Comparison of ENCODE assay signal across 1 cellular context in the genomic region with DNA sequence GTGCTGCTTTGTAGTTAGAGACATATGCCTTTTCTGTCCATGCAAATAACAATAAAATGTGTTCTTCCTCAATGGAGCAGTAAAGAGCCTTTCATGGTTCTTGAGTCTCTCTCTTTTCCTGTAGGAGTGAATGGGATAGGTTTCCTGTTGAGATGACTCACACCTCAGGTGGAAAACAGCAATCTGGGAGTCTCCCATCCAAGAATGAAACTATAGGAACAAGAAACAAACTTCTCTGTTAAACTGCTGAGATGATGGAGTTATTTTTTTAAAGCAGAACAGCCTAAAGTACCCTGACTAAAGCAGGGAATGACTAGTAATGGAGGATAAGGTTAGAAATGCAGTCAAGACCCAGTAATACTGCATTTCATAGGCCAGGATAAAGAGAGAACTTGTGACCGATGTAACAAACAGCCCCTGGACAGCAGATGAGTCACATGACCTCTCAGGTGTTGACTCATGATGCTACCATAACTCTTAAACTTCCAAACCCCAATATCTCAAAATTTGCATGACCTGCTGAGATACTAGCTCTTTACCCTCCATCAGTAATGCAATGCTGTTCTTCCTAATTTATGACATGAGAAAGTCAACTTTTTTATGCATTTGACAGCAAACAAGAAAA.
TF ChIP-seq lines count a peak whose summit lies in the region.

No MANE protein-coding gene starts in this region.

TF ChIP-seq in SK-N-SH, 30 proteins besides CTCF, POLR2A, EP300 and RAD21 (continued from another document):
- TF ChIP-seq RCOR1 (IDR thresholded peaks at IDR 0.05; ENCODE audit: low read length) (no peak), CHD2 (IDR thresholded peaks at IDR 0.05; ENCODE audit: low read length, partially characterized antibody) (no peak), GATA2 (CRISPR knock-in tag; IDR thresholded peaks at IDR 0.05) (no peak), TAF1 (IDR thresholded peaks at IDR 0.05; ENCODE audit: borderline replicate concordance, low read depth, low read length) (no peak), TCF12 (IDR thresholded peaks at IDR 0.05) (no peak), POLR2AphosphoS5 (IDR thresholded peaks at IDR 0.05; ENCODE audit: low read depth, low read length) (no peak), GABPA (IDR thresholded peaks at IDR 0.05; ENCODE audit: low read depth) (no peak)
- TF ChIP-seq, protein P1, sequence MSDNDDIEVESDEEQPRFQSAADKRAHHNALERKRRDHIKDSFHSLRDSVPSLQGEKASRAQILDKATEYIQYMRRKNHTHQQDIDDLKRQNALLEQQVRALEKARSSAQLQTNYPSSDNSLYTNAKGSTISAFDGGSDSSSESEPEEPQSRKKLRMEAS (IDR thresholded peaks at IDR 0.05; ENCODE audit: low read depth), result no peak
- TF ChIP-seq, protein P2, sequence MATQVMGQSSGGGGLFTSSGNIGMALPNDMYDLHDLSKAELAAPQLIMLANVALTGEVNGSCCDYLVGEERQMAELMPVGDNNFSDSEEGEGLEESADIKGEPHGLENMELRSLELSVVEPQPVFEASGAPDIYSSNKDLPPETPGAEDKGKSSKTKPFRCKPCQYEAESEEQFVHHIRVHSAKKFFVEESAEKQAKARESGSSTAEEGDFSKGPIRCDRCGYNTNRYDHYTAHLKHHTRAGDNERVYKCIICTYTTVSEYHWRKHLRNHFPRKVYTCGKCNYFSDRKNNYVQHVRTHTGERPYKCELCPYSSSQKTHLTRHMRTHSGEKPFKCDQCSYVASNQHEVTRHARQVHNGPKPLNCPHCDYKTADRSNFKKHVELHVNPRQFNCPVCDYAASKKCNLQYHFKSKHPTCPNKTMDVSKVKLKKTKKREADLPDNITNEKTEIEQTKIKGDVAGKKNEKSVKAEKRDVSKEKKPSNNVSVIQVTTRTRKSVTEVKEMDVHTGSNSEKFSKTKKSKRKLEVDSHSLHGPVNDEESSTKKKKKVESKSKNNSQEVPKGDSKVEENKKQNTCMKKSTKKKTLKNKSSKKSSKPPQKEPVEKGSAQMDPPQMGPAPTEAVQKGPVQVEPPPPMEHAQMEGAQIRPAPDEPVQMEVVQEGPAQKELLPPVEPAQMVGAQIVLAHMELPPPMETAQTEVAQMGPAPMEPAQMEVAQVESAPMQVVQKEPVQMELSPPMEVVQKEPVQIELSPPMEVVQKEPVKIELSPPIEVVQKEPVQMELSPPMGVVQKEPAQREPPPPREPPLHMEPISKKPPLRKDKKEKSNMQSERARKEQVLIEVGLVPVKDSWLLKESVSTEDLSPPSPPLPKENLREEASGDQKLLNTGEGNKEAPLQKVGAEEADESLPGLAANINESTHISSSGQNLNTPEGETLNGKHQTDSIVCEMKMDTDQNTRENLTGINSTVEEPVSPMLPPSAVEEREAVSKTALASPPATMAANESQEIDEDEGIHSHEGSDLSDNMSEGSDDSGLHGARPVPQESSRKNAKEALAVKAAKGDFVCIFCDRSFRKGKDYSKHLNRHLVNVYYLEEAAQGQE (IDR thresholded peaks at IDR 0.05; ENCODE audit: low read depth, low read length), result no peak
- TF ChIP-seq, protein P3, sequence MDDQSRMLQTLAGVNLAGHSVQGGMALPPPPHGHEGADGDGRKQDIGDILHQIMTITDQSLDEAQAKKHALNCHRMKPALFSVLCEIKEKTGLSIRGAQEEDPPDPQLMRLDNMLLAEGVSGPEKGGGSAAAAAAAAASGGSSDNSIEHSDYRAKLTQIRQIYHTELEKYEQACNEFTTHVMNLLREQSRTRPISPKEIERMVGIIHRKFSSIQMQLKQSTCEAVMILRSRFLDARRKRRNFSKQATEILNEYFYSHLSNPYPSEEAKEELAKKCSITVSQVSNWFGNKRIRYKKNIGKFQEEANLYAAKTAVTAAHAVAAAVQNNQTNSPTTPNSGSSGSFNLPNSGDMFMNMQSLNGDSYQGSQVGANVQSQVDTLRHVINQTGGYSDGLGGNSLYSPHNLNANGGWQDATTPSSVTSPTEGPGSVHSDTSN (IDR thresholded peaks at IDR 0.05), result no peak
- TF ChIP-seq, protein P4, sequence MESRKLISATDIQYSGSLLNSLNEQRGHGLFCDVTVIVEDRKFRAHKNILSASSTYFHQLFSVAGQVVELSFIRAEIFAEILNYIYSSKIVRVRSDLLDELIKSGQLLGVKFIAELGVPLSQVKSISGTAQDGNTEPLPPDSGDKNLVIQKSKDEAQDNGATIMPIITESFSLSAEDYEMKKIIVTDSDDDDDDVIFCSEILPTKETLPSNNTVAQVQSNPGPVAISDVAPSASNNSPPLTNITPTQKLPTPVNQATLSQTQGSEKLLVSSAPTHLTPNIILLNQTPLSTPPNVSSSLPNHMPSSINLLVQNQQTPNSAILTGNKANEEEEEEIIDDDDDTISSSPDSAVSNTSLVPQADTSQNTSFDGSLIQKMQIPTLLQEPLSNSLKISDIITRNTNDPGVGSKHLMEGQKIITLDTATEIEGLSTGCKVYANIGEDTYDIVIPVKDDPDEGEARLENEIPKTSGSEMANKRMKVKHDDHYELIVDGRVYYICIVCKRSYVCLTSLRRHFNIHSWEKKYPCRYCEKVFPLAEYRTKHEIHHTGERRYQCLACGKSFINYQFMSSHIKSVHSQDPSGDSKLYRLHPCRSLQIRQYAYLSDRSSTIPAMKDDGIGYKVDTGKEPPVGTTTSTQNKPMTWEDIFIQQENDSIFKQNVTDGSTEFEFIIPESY (IDR thresholded peaks at IDR 0.05; ENCODE audit: borderline replicate concordance, low read depth), result no peak
